Comparison of ENCODE assay signal across 10 cellular contexts in genomic region chr2:127576433-127577207, GRCh38. TPM values are rescaled to one million over a fixed set of nuclear protein-coding genes. Genes with fewer than 3 reads are reported as not detected.
DNase-seq lines count a peak whose midpoint lies in the region; ATAC-seq and TF ChIP-seq lines count a peak whose summit lies in the region.
"Had no signal": no experiment of that assay in that cellular context is flagged by ENCODE, and none has a peak within 500 bp of the region (broad histone marks: within the 10 kb centered on the region; RNA-seq: fewer than 3 reads in every experiment).

No MANE protein-coding gene starts in this region.

- CTCF ChIA-PET in naive thymus-derived CD4-positive, alpha-beta T cell (lab: Charles Lee), result no interaction called here

- H3K27ac ChIP-seq in Peyer's patch, result peak overlapping the region in 1 of 4 donors; percentile 19
- no peak overlapping the region for H3K27ac ChIP-seq in naive thymus-derived CD4-positive, alpha-beta T cell (ENCODE audit: low read depth, low read length)

- DNase-seq in AG08396 (ENCODE audit: low spot score) (peak; percentile 76), Peyer's patch (peak in 2 of 3 donors; percentile 16 to 46), fibroblast of peridontal ligament (ENCODE audit: extremely low read depth) (peak; percentile 74), NCI-H1092 treated with DMSO at 0.1 percent for 48 hours (lab: John Stamatoyannopoulos, UW) (no peak), NCI-H2196 treated with DMSO at 0.1 percent for 48 hours (lab: John Stamatoyannopoulos, UW; ENCODE audit: unreplicated experiment) (no peak)
- DNase-seq in naive thymus-derived CD4-positive, alpha-beta T cell, result peak in 1 of 9 donors; percentile 14
- no peak for DNase-seq in NK-92 treated with Interleukin-12 subunit alpha and Interleukin-12 subunit beta, amount 100 ng/mL, for 24 hours (lab: John Stamatoyannopoulos, UW)
- no peak for DNase-seq in activated CD4-positive, alpha-beta T cell treated with anti-CD3 and anti-CD28 coated beads, Interleukin-2, amount 10 ng/mL, durations not matched to agents 24 days and 14 days
- DNase-seq: NCI-H2107 had no signal

- POLR2A ChIA-PET in naive thymus-derived CD4-positive, alpha-beta T cell (lab: Charles Lee), result interaction anchor here (1.0 kb wide), 1 partner anchor 14 kb away, joined by 3 read pairs; no protein-coding TSS in a partner anchor

- peaks cover 13 to 25% (median 19%) of the 10 kb centered on the region in 7 donors for H3K4me1 Mint-ChIP-seq in naive thymus-derived CD4-positive, alpha-beta T cell
- H3K4me1 Mint-ChIP-seq in activated CD4-positive, alpha-beta T cell treated with anti-CD3 and anti-CD28 coated beads, Interleukin-2, amount 10 ng/mL, durations not matched to agents 24 days and 14 days, result peaks cover 6% of the 10 kb centered on the region

- no peak for TF ChIP-seq POLR2A in Peyer's patch (IDR thresholded peaks at IDR 0.05)

- no peaks in the 10 kb centered on the region for H3K9me3 ChIP-seq in Peyer's patch
- no peaks in the 10 kb centered on the region for H3K9me3 ChIP-seq in naive thymus-derived CD4-positive, alpha-beta T cell (ENCODE audit: control insufficient read depth in 2 of 3, low read length in 3 of 3)

- H3K27ac Mint-ChIP-seq in naive thymus-derived CD4-positive, alpha-beta T cell, result peak overlapping the region in 6 of 9 donors; percentile 62 to 84 (median 71)
- H3K27ac Mint-ChIP-seq in activated CD4-positive, alpha-beta T cell treated with anti-CD3 and anti-CD28 coated beads, Interleukin-2, amount 10 ng/mL, durations not matched to agents 24 days and 14 days, result no peak overlapping the region

- H3K36me3 ChIP-seq in Peyer's patch, result peaks cover 0 to 66% (median 0%) of the 10 kb centered on the region in 3 donors
- no peaks in the 10 kb centered on the region for H3K36me3 ChIP-seq in naive thymus-derived CD4-positive, alpha-beta T cell (ENCODE audit: control insufficient read depth in 2 of 3, insufficient read depth in 3 of 3, low read length in 3 of 3)

- no peak overlapping the region for H3K4me3 ChIP-seq in Peyer's patch
- no peak overlapping the region for H3K4me3 ChIP-seq in naive thymus-derived CD4-positive, alpha-beta T cell (ENCODE audit: low read length)

- peaks cover 0 to 12% (median 0%) of the 10 kb centered on the region in 5 donors for H3K27me3 Mint-ChIP-seq in naive thymus-derived CD4-positive, alpha-beta T cell
- peaks cover 9% of the 10 kb centered on the region for H3K27me3 Mint-ChIP-seq in activated CD4-positive, alpha-beta T cell treated with anti-CD3 and anti-CD28 coated beads, Interleukin-2, amount 10 ng/mL, durations not matched to agents 24 days and 14 days

- no peak overlapping the region for H3K4me3 Mint-ChIP-seq in naive thymus-derived CD4-positive, alpha-beta T cell
- no peak overlapping the region for H3K4me3 Mint-ChIP-seq in activated CD4-positive, alpha-beta T cell treated with anti-CD3 and anti-CD28 coated beads, Interleukin-2, amount 10 ng/mL, durations not matched to agents 24 days and 14 days

- intact Hi-C loops in naive thymus-derived CD4-positive, alpha-beta T cell (cut with micrococcal nuclease), result no loop called here
- intact Hi-C loops in activated CD4-positive, alpha-beta T cell treated with anti-CD3 and anti-CD28 coated beads, Interleukin-2, amount 10 ng/mL, durations not matched to agents 24 days and 14 days (cut with micrococcal nuclease), result no loop called here

- peaks cover 0 to 13% (median 5%) of the 10 kb centered on the region in 4 donors for H3K4me1 ChIP-seq in Peyer's patch
- H3K4me1 ChIP-seq in naive thymus-derived CD4-positive, alpha-beta T cell (ENCODE audit: control insufficient read depth in 2 of 2, insufficient read depth in 2 of 2, low read length in 2 of 2), result peaks cover 0 to 6% of the 10 kb centered on the region in 2 donors

- H3K27me3 ChIP-seq in Peyer's patch, result no peaks in the 10 kb centered on the region
- no peaks in the 10 kb centered on the region for H3K27me3 ChIP-seq in naive thymus-derived CD4-positive, alpha-beta T cell (ENCODE audit: control insufficient read depth in 2 of 2, insufficient read depth in 2 of 2, low read length in 2 of 2)

- no peaks in the 10 kb centered on the region for H3K36me3 Mint-ChIP-seq in naive thymus-derived CD4-positive, alpha-beta T cell
- H3K36me3 Mint-ChIP-seq in activated CD4-positive, alpha-beta T cell treated with anti-CD3 and anti-CD28 coated beads, Interleukin-2, amount 10 ng/mL, durations not matched to agents 24 days and 14 days (ENCODE audit: low read depth), result no peaks in the 10 kb centered on the region

- no peak for TF ChIP-seq CTCF in Peyer's patch (IDR thresholded peaks at IDR 0.05)

- H3K9me3 Mint-ChIP-seq in naive thymus-derived CD4-positive, alpha-beta T cell, result no peaks in the 10 kb centered on the region
- no peaks in the 10 kb centered on the region for H3K9me3 Mint-ChIP-seq in activated CD4-positive, alpha-beta T cell treated with anti-CD3 and anti-CD28 coated beads, Interleukin-2, amount 10 ng/mL, durations not matched to agents 24 days and 14 days

- ATAC-seq in naive thymus-derived CD4-positive, alpha-beta T cell, result no peak
- ATAC-seq: HCT116 had no signal

RNA-seq across cellular contexts. Expression of gene MYO7B, which starts 41.1 kb away (rescaled TPM):
- 1,000 to 10,000 TPM in 1 of 4 donors, 100 to 1,000 TPM in 3; 214 to 1,039 (median 594) TPM for total RNA-seq in Peyer's patch
- total RNA-seq in naive thymus-derived CD4-positive, alpha-beta T cell, result 1 to 10 TPM in 2 of 5 experiments, under 1 TPM in 1, not detected in 2; 0.29 to 5.9 (median 1.3) TPM
- not detected for polyA plus RNA-seq in naive thymus-derived CD4-positive, alpha-beta T cell
- total RNA-seq in activated CD4-positive, alpha-beta T cell treated with anti-CD3 and anti-CD28 coated beads, Interleukin-2, amount 10 ng/mL, durations not matched to agents 24 days and 14 days, result 0.07 and 0.12 TPM in 2 replicates

RNA-seq across cellular contexts. Expression of gene IWS1, which starts 50.3 kb away (rescaled TPM):
- 100 to 1,000 TPM in 1 of 4 donors, 10 to 100 TPM in 3; 39.6 to 189 (median 54.6) TPM for total RNA-seq in Peyer's patch
- total RNA-seq in naive thymus-derived CD4-positive, alpha-beta T cell, result 10 to 100 TPM; 24.0 to 57.5 (median 43.4) TPM
- polyA plus RNA-seq in naive thymus-derived CD4-positive, alpha-beta T cell, result 10 to 100 TPM; 15.7 to 39.7 TPM
- 57.6 and 61.9 TPM in 2 replicates for total RNA-seq in activated CD4-positive, alpha-beta T cell treated with anti-CD3 and anti-CD28 coated beads, Interleukin-2, amount 10 ng/mL, durations not matched to agents 24 days and 14 days

Comparison
In these comparisons a context has a peak if more than half of its experiments do, and no peak if none do; other contexts are left out.
1. DNase-seq: peak in AG08396 (single experiment), Peyer's patch (2 of 3) and fibroblast of peridontal ligament (single experiment); none in NK-92 treated with Interleukin-12 subunit alpha and Interleukin-12 subunit beta, amount 100 ng/mL, for 24 hours (single experiment), NCI-H1092 treated with DMSO at 0.1 percent for 48 hours (single experiment), NCI-H2196 treated with DMSO at 0.1 percent for 48 hours (single experiment) and activated CD4-positive, alpha-beta T cell treated with anti-CD3 and anti-CD28 coated beads, Interleukin-2, amount 10 ng/mL, durations not matched to agents 24 days and 14 days (single experiment).
2. RNA of gene MYO7B, which starts 41.1 kb away (total RNA-seq): 214 to 1,039 TPM in Peyer's patch; 0.29 to 5.9 TPM in naive thymus-derived CD4-positive, alpha-beta T cell and 0.07 to 0.12 TPM in activated CD4-positive, alpha-beta T cell treated with anti-CD3 and anti-CD28 coated beads, Interleukin-2, amount 10 ng/mL, durations not matched to agents 24 days and 14 days; every median in the first group is over 10 times any median in the second.